Comparison of ENCODE assay signal across 22 cellular contexts in genomic region chr16:57264381-57264780, GRCh38. TPM values are rescaled to one million over a fixed set of nuclear protein-coding genes. Genes with fewer than 3 reads are reported as not detected.
DNase-seq lines count a peak whose midpoint lies in the region; ATAC-seq and TF ChIP-seq lines count a peak whose summit lies in the region.
"Had no signal": no experiment of that assay in that cellular context is flagged by ENCODE, and none has a peak within 500 bp of the region (broad histone marks: within the 10 kb centered on the region; RNA-seq: fewer than 3 reads in every experiment).

No MANE protein-coding gene starts in this region.

- H3K36me3 ChIP-seq in colonic mucosa = no peaks in the 10 kb centered on the region
- no peaks in the 10 kb centered on the region for H3K36me3 ChIP-seq in transverse colon
- H3K36me3 ChIP-seq: BLaER1 treated with 17β-estradiol and CSF1 and Interleukin-3, amounts not matched to agents 10 nM and 100 nM had no signal

- no peaks in the 10 kb centered on the region for H3K27me3 Mint-ChIP-seq in naive B cell
- H3K27me3 Mint-ChIP-seq in activated CD4-positive, alpha-beta T cell treated with anti-CD3 and anti-CD28 coated beads for 36 hours = no peaks in the 10 kb centered on the region
- H3K27me3 Mint-ChIP-seq: activated CD4-positive, alpha-beta memory T cell treated with anti-CD3 and anti-CD28 coated beads for 36 hours; effector memory CD8-positive, alpha-beta T cell had no signal

- no peak overlapping the region for H3K9ac ChIP-seq in colonic mucosa (ENCODE audit: low read depth in 2 of 2, low read length in 2 of 2)
- H3K9ac ChIP-seq: parathyroid adenoma had no signal

- H3K27me3 ChIP-seq in colonic mucosa = no peaks in the 10 kb centered on the region
- no peaks in the 10 kb centered on the region for H3K27me3 ChIP-seq in transverse colon
- H3K27me3 ChIP-seq: BLaER1 treated with 17β-estradiol and CSF1 and Interleukin-3, amounts not matched to agents 10 nM and 100 nM had no signal

- POLR2A ChIA-PET in activated CD4-positive, alpha-beta T cell treated with anti-CD3 and anti-CD28 coated beads for 36 hours (lab: Charles Lee) = no interaction called here

- H3K4me3 ChIP-seq in colonic mucosa (no peak overlapping the region), transverse colon (no peak overlapping the region)
- H3K4me3 ChIP-seq: BLaER1 treated with 17β-estradiol and CSF1 and Interleukin-3, amounts not matched to agents 10 nM and 100 nM had no signal

- TF ChIP-seq POLR2A in transverse colon (IDR thresholded peaks at IDR 0.05) = no peak

- CTCF ChIA-PET in activated CD4-positive, alpha-beta T cell treated with anti-CD3 and anti-CD28 coated beads for 36 hours (lab: Charles Lee) = interaction anchor here (0.5 to 0.6 kb wide), 2 partner anchors 74 to 169 kb away, joined by 3 read pairs; no protein-coding TSS in a partner anchor

- intact Hi-C loops in colonic mucosa (cut with DNase I) (no loop called here), transverse colon (cut with DNase I; ENCODE audit: low total_unique reads) (no loop called here)
- intact Hi-C loops in activated CD4-positive, alpha-beta T cell treated with anti-CD3 and anti-CD28 coated beads for 36 hours (cut with DNase I, micrococcal nuclease) = no loop called here

- TF ChIP-seq EP300 in transverse colon (IDR thresholded peaks at IDR 0.05; ENCODE audit: low read depth) = no peak

- no peak overlapping the region for H3K27ac Mint-ChIP-seq in naive B cell
- H3K27ac Mint-ChIP-seq in activated CD4-positive, alpha-beta T cell treated with anti-CD3 and anti-CD28 coated beads for 36 hours = no peak overlapping the region
- H3K27ac Mint-ChIP-seq: activated CD4-positive, alpha-beta memory T cell treated with anti-CD3 and anti-CD28 coated beads for 36 hours; effector memory CD8-positive, alpha-beta T cell had no signal

- no peaks in the 10 kb centered on the region for H3K9me3 ChIP-seq in colonic mucosa
- H3K9me3 ChIP-seq in transverse colon = no peaks in the 10 kb centered on the region
- H3K9me3 ChIP-seq: BLaER1 treated with 17β-estradiol and CSF1 and Interleukin-3, amounts not matched to agents 10 nM and 100 nM had no signal

- no peak overlapping the region for H3K4me3 Mint-ChIP-seq in naive B cell
- no peak overlapping the region for H3K4me3 Mint-ChIP-seq in activated CD4-positive, alpha-beta T cell treated with anti-CD3 and anti-CD28 coated beads for 36 hours
- H3K4me3 Mint-ChIP-seq: activated CD4-positive, alpha-beta memory T cell treated with anti-CD3 and anti-CD28 coated beads for 36 hours; activated T-cell treated with anti-CD3 and anti-CD28 coated beads, Interleukin-2, amount 50 U/mL, for 4 hours; effector memory CD8-positive, alpha-beta T cell had no signal

- ATAC-seq in naive B cell (ENCODE audit: low read depth in 2 of 2) (peak; percentile 51 to 56), GM19455 (IDR thresholded peaks at IDR 0.05; ENCODE audit: unreplicated experiment) (no peak)
- no peak for ATAC-seq in activated CD4-positive, alpha-beta T cell treated with anti-CD3 and anti-CD28 coated beads for 36 hours
- ATAC-seq: activated T-cell treated with anti-CD3 and anti-CD28 coated beads, Interleukin-2, amount 50 U/mL, for 4 hours; effector memory CD8-positive, alpha-beta T cell had no signal

- 81% methylated on average over 8 of the region's 8 CpGs; no CpG with 5 or more reads in 1 of the 2 donors for WGBS in transverse colon (ENCODE audit: low coverage in 1 of 2), 2 donors

- H3K4me1 ChIP-seq in colonic mucosa (peaks cover 8% of the 10 kb centered on the region), transverse colon (peaks cover 8 to 50% (median 29%) of the 10 kb centered on the region in 4 donors)

- peak; percentile 9 to 14 for DNase-seq in NOMO-1 (lab: John Stamatoyannopoulos, UW; ENCODE audit: unreplicated experiment in 2 of 2)
- DNase-seq in NOMO-1 treated with dmso at 0.1 percent for 144 hours (lab: John Stamatoyannopoulos, UW; ENCODE audit: unreplicated experiment) = no peak
- no peak for DNase-seq in colonic mucosa
- DNase-seq in naive B cell = no peak
- no peak for DNase-seq in transverse colon
- DNase-seq in activated CD4-positive, alpha-beta T cell treated with anti-CD3 and anti-CD28 coated beads for 36 hours = no peak
- no peak for DNase-seq in DMS53 treated with DMSO at 0.1 percent for 48 hours (lab: John Stamatoyannopoulos, UW; ENCODE audit: unreplicated experiment)
- DNase-seq: 8988T; activated CD4-positive, alpha-beta memory T cell treated with anti-CD3 and anti-CD28 coated beads for 36 hours; activated T-cell treated with anti-CD3 and anti-CD28 coated beads, Interleukin-2, amount 50 U/mL, for 4 hours; central memory CD4-positive, alpha-beta T cell; DMS79 treated with DMSO at 0.1 percent for 48 hours; effector memory CD8-positive, alpha-beta T cell; GOT3; hypothalamus; NCI-H1417; NCI-H2171; NCI-H748 treated with DMSO at 0.1 percent for 48 hours; stimulated activated CD4-positive, alpha-beta T cell treated with anti-CD3 and anti-CD28 coated beads, Interleukin-4, amount 100 ng/mL, for 24 hours had no signal

- in situ Hi-C loops in transverse colon (cut with MboI; ENCODE audit: low pct_ligation_motif_present in 1 of 4, low pct_unique_long_range_greater_than_20kb in 1 of 4, low sequenced_read_pairs in 3 of 4) = no loop called here

- H3K9me3 Mint-ChIP-seq in naive B cell = no peaks in the 10 kb centered on the region
- no peaks in the 10 kb centered on the region for H3K9me3 Mint-ChIP-seq in activated CD4-positive, alpha-beta T cell treated with anti-CD3 and anti-CD28 coated beads for 36 hours (ENCODE audit: low read depth)
- H3K9me3 Mint-ChIP-seq: activated CD4-positive, alpha-beta memory T cell treated with anti-CD3 and anti-CD28 coated beads for 36 hours; activated T-cell treated with anti-CD3 and anti-CD28 coated beads, Interleukin-2, amount 50 U/mL, for 4 hours; effector memory CD8-positive, alpha-beta T cell had no signal

- H3K27ac ChIP-seq in colonic mucosa (peak overlapping the region; percentile 82), transverse colon (peak overlapping the region in 3 of 4 donors; percentile 71 to 75 (median 73))
- H3K27ac ChIP-seq: BLaER1 treated with 17β-estradiol and CSF1 and Interleukin-3, amounts not matched to agents 10 nM and 100 nM; parathyroid adenoma had no signal

- no peaks in the 10 kb centered on the region for H3K36me3 Mint-ChIP-seq in naive B cell
- H3K36me3 Mint-ChIP-seq in activated CD4-positive, alpha-beta T cell treated with anti-CD3 and anti-CD28 coated beads for 36 hours (ENCODE audit: low read depth) = no peaks in the 10 kb centered on the region
- H3K36me3 Mint-ChIP-seq: activated CD4-positive, alpha-beta memory T cell treated with anti-CD3 and anti-CD28 coated beads for 36 hours had no signal

- no peak for TF ChIP-seq CTCF in colonic mucosa (IDR thresholded peaks at IDR 0.05)
- TF ChIP-seq CTCF in transverse colon (IDR thresholded peaks at IDR 0.05) = no peak

- H3K4me1 Mint-ChIP-seq in naive B cell = peaks cover 0 to 7% (median 4%) of the 10 kb centered on the region in 3 donors
- H3K4me1 Mint-ChIP-seq in activated CD4-positive, alpha-beta T cell treated with anti-CD3 and anti-CD28 coated beads for 36 hours = peaks cover 59% of the 10 kb centered on the region

RNA-seq across cellular contexts. Expression of gene ARL2BP, which starts 19.3 kb away (rescaled TPM):
- total RNA-seq in colonic mucosa = 10 to 100 TPM; 28.6 to 32.7 TPM
- polyA plus RNA-seq in naive B cell (ENCODE audit: low read depth in 6 of 6) = 100 to 1,000 TPM; 108 to 236 (median 132) TPM
- total RNA-seq in transverse colon = 10 to 100 TPM; 10.3 to 39.6 (median 36.5) TPM
- total RNA-seq in activated CD4-positive, alpha-beta T cell treated with anti-CD3 and anti-CD28 coated beads for 36 hours = 10 to 100 TPM in 1 of 2 experiments, 1 to 10 TPM in 1; 9.9 to 11.1 TPM

RNA-seq across cellular contexts. Expression of gene PLLP, which starts 20.1 kb away (rescaled TPM):
- 10 to 100 TPM; 11.6 to 16.7 TPM for total RNA-seq in colonic mucosa
- under 1 TPM; 0.14 to 0.68 (median 0.52) TPM for polyA plus RNA-seq in naive B cell (ENCODE audit: low read depth in 6 of 6)
- 10 to 100 TPM in 2 of 4 donors, 1 to 10 TPM in 2; 4.4 to 13.5 (median 9.6) TPM for total RNA-seq in transverse colon
- total RNA-seq in activated CD4-positive, alpha-beta T cell treated with anti-CD3 and anti-CD28 coated beads for 36 hours = under 1 TPM; 0.30 to 0.33 TPM
- total RNA-seq: activated CD4-positive, alpha-beta memory T cell treated with anti-CD3 and anti-CD28 coated beads for 36 hours had no signal

Comparison
In these comparisons a context has a peak if more than half of its experiments do, and no peak if none do; other contexts are left out.
1. DNase-seq: peak in NOMO-1 (2 of 2); none in NOMO-1 treated with dmso at 0.1 percent for 144 hours (single experiment), colonic mucosa (single experiment), naive B cell (single experiment), transverse colon (single experiment), activated CD4-positive, alpha-beta T cell treated with anti-CD3 and anti-CD28 coated beads for 36 hours (single experiment) and DMS53 treated with DMSO at 0.1 percent for 48 hours (single experiment).
2. ATAC-seq: peak in naive B cell (2 of 2); none in activated CD4-positive, alpha-beta T cell treated with anti-CD3 and anti-CD28 coated beads for 36 hours (single experiment) and GM19455 (single experiment).
3. RNA of gene PLLP, which starts 20.1 kb away (total RNA-seq): 11.6 to 16.7 TPM in colonic mucosa and 4.4 to 13.5 TPM in transverse colon; 0.30 to 0.33 TPM in activated CD4-positive, alpha-beta T cell treated with anti-CD3 and anti-CD28 coated beads for 36 hours; every median in the first group is over 4 times any median in the second.